8 cellular contexts compared by ENCODE assay signal in genomic region chr2:144510206-144510991, GRCh38. TPM values are rescaled to one million over a fixed set of nuclear protein-coding genes. Genes with fewer than 3 reads are reported as not detected.
DNase-seq lines count a peak whose midpoint lies in the region; ATAC-seq and TF ChIP-seq lines count a peak whose summit lies in the region.

No MANE protein-coding gene starts in this region.

- H3K79me2 ChIP-seq in fibroblast of lung (ENCODE audit: control insufficient read depth, insufficient read depth, low read length), result peaks cover 100% of the 10 kb centered on the region

- H3K4me3 ChIP-seq in SK-N-MC (peak overlapping the region; percentile 92), fibroblast of lung (replicated peaks in 1 of 4; ENCODE audit: control extremely low read depth in 1 of 4, insufficient read depth in 1 of 4, low read depth in 3 of 4, low read length in 4 of 4) (peak overlapping the region; percentile 8 to 92 (median 80)), neuronal stem cell (ENCODE audit: low read length in 2 of 2) (peak overlapping the region in 1 of 2 donors; percentile 24)

- H3K9ac ChIP-seq in SK-N-MC (ENCODE audit: insufficient read length), result peak overlapping the region; percentile 96
- peak overlapping the region; percentile 29 for H3K9ac ChIP-seq in fibroblast of lung (ENCODE audit: insufficient read depth, low read length)
- H3K9ac ChIP-seq in neuronal stem cell (ENCODE audit: low read depth, low read length, poor library complexity), result no peak overlapping the region

- peak overlapping the region; percentile 98 for H3K4me2 ChIP-seq in fibroblast of lung (ENCODE audit: extremely low read depth, insufficient read depth, low read length)
- peak overlapping the region; percentile 32 for H3K4me2 ChIP-seq in neuronal stem cell (ENCODE audit: insufficient read depth, low read length, poor library complexity, severe bottlenecking)

- no peak overlapping the region for H4K91ac ChIP-seq in neuronal stem cell (ENCODE audit: low read depth, low read length, poor library complexity)

- no peak overlapping the region for H3K4me3 Mint-ChIP-seq in activated naive CD4-positive, alpha-beta T cell treated with anti-CD3 and anti-CD28 coated beads for 36 hours

- ATAC-seq in HG02970 (IDR thresholded peaks at IDR 0.05; ENCODE audit: low FRiP score, unreplicated experiment), result peak; percentile 66

- TF ChIP-seq CTCF in fibroblast of lung (conservative IDR thresholded peaks at IDR 0.05 in 1 of 2, IDR thresholded peaks at IDR 0.05 in 1 of 2; ENCODE audit: low read depth in 1 of 2, low read length in 2 of 2), result no peak

- H3K9me3 ChIP-seq in SK-N-MC (ENCODE audit: low read depth, low read length) (no peaks in the 10 kb centered on the region), fibroblast of lung (ENCODE audit: control insufficient read depth, insufficient read depth, low read depth, low read length) (no peaks in the 10 kb centered on the region), neuronal stem cell (replicated peaks in 1 of 2; ENCODE audit: control insufficient read depth in 2 of 2, insufficient read depth in 1 of 2, low read depth in 1 of 2, low read length in 2 of 2) (no peaks in the 10 kb centered on the region)

- H3K9me3 Mint-ChIP-seq in activated naive CD4-positive, alpha-beta T cell treated with anti-CD3 and anti-CD28 coated beads for 36 hours, result no peaks in the 10 kb centered on the region

- H3K27ac ChIP-seq in SK-N-MC (peak overlapping the region; percentile 99), fibroblast of lung (ENCODE audit: insufficient read depth, low read length) (peak overlapping the region; percentile 96), neuronal stem cell (replicated peaks; ENCODE audit: low read length) (peak overlapping the region; percentile 63)

- peaks cover 24% of the 10 kb centered on the region for H3K4me1 ChIP-seq in fibroblast of lung (ENCODE audit: control insufficient read depth, extremely low read depth, insufficient read depth, low read length)
- peaks cover 36 to 91% of the 10 kb centered on the region in 2 donors for H3K4me1 ChIP-seq in neuronal stem cell (ENCODE audit: control insufficient read depth in 2 of 2, insufficient read depth in 1 of 2, low read depth in 1 of 2, low read length in 2 of 2)

- H4K20me1 ChIP-seq in fibroblast of lung (ENCODE audit: control insufficient read depth, extremely low read depth, insufficient read depth, low read length), result no peaks in the 10 kb centered on the region

- H3K23ac ChIP-seq in neuronal stem cell (ENCODE audit: low read depth, low read length, poor library complexity), result no peak overlapping the region

- H2BK12ac ChIP-seq in neuronal stem cell (ENCODE audit: low read length), result no peak overlapping the region

- no peak overlapping the region for H4K8ac ChIP-seq in neuronal stem cell (ENCODE audit: low read depth, low read length)

- H2AK5ac ChIP-seq in neuronal stem cell (ENCODE audit: low read depth, low read length), result no peak overlapping the region

- peaks cover 62% of the 10 kb centered on the region for H3K27me3 Mint-ChIP-seq in activated naive CD4-positive, alpha-beta T cell treated with anti-CD3 and anti-CD28 coated beads for 36 hours (ENCODE audit: low read depth)

- H2BK5ac ChIP-seq in neuronal stem cell (ENCODE audit: low read length), result no peak overlapping the region

- H2BK15ac ChIP-seq in neuronal stem cell (ENCODE audit: low read length), result no peak overlapping the region

- no peak overlapping the region for H3K27ac Mint-ChIP-seq in activated naive CD4-positive, alpha-beta T cell treated with anti-CD3 and anti-CD28 coated beads for 36 hours

- peak; percentile 16 for DNase-seq in activated naive CD4-positive, alpha-beta T cell treated with Interleukin-2 at 50 U/mL for 16 hours
- no peak for DNase-seq in activated naive CD4-positive, alpha-beta T cell treated with anti-CD3 and anti-CD28 coated beads for 36 hours
- DNase-seq in SK-N-MC (ENCODE audit: low read depth, low spot score), result no peak
- peak; percentile 72 to 93 for DNase-seq in fibroblast of lung (ENCODE audit: low read depth in 2 of 2)
- DNase-seq in neuronal stem cell (ENCODE audit: low spot score), result no peak
- DNase-seq in NK-92 (lab: John Stamatoyannopoulos, UW; ENCODE audit: unreplicated experiment), result no peak
- DNase-seq in NCI-H524 treated with DMSO at 0.1 percent for 48 hours (lab: John Stamatoyannopoulos, UW), result no peak

- H2AFZ ChIP-seq in fibroblast of lung (ENCODE audit: low read length), result no peak overlapping the region
- no peak overlapping the region for H2AFZ ChIP-seq in neuronal stem cell (ENCODE audit: low read length)

- intact Hi-C loops in activated naive CD4-positive, alpha-beta T cell treated with anti-CD3 and anti-CD28 coated beads for 36 hours (cut with micrococcal nuclease), result loop anchor here (10.0 kb wide), 1 partner anchor 806 kb away; no protein-coding TSS in a partner anchor

- no peak overlapping the region for H3K14ac ChIP-seq in neuronal stem cell (ENCODE audit: low read length)

- CTCF ChIA-PET in activated naive CD4-positive, alpha-beta T cell treated with anti-CD3 and anti-CD28 coated beads for 36 hours (lab: Charles Lee), result no interaction called here

- no peaks in the 10 kb centered on the region for H3K79me1 ChIP-seq in neuronal stem cell (ENCODE audit: low read depth, low read length)

- H3K4ac ChIP-seq in neuronal stem cell (ENCODE audit: low read length), result no peak overlapping the region

- H3K18ac ChIP-seq in neuronal stem cell (ENCODE audit: low read length), result no peak overlapping the region

- WGBS in neuronal stem cell (ENCODE audit: extremely low coverage in 2 of 2, insufficient read length in 2 of 2, insufficient replicate concordance in 1 of 2), 2 donors, result no CpG with 5 or more reads among the region's 15 CpGs

- peaks cover 10% of the 10 kb centered on the region for H3K4me1 Mint-ChIP-seq in activated naive CD4-positive, alpha-beta T cell treated with anti-CD3 and anti-CD28 coated beads for 36 hours (ENCODE audit: low read depth)

- peaks cover 80% of the 10 kb centered on the region for H3K36me3 ChIP-seq in SK-N-MC (ENCODE audit: insufficient read depth, low read length)
- H3K36me3 ChIP-seq in fibroblast of lung (ENCODE audit: control insufficient read depth, insufficient read depth, low read length), result no peaks in the 10 kb centered on the region
- peaks cover 0 to 65% of the 10 kb centered on the region in 2 donors for H3K36me3 ChIP-seq in neuronal stem cell (replicated peaks in 1 of 2; ENCODE audit: control insufficient read depth in 2 of 2, insufficient read depth in 2 of 2, low read length in 2 of 2)

- no peaks in the 10 kb centered on the region for H3K27me3 ChIP-seq in fibroblast of lung (ENCODE audit: control insufficient read depth, insufficient read depth, low read length)
- H3K27me3 ChIP-seq in neuronal stem cell (ENCODE audit: control insufficient read depth in 3 of 3, insufficient read depth in 3 of 3, low read depth in 1 of 3, low read length in 3 of 3), result no peaks in the 10 kb centered on the region

- H3K36me3 Mint-ChIP-seq in activated naive CD4-positive, alpha-beta T cell treated with anti-CD3 and anti-CD28 coated beads for 36 hours (ENCODE audit: low read depth), result no peaks in the 10 kb centered on the region

- H2BK120ac ChIP-seq in neuronal stem cell (ENCODE audit: low read depth, low read length), result no peak overlapping the region

RNA-seq across cellular contexts. Expression of gene ZEB2, which starts 9.5 kb away (rescaled TPM):
- 1 to 10 TPM; 4.3 to 4.9 TPM for total RNA-seq in activated naive CD4-positive, alpha-beta T cell treated with anti-CD3 and anti-CD28 coated beads for 36 hours
- 68.8 and 91.0 TPM in 2 replicates for total RNA-seq in fibroblast of lung
- polyA plus RNA-seq in fibroblast of lung, result 62.7 and 130 TPM in 2 replicates
- 35.8 and 75.9 TPM in 2 replicates for polyA plus RNA-seq in fibroblast of lung (2012)
- 89.0 and 128 TPM in 2 replicates for polyA minus RNA-seq in fibroblast of lung (ENCODE audit: low replicate concordance)
- polyA plus RNA-seq in neuronal stem cell (2013, experiment 1 of 2), result 18.6 TPM
- polyA plus RNA-seq in neuronal stem cell (2013, experiment 2 of 2), result 19.1 TPM

Comparison
In these comparisons a context has a peak if more than half of its experiments do, and no peak if none do; other contexts are left out.
1. DNase-seq: peak in activated naive CD4-positive, alpha-beta T cell treated with Interleukin-2 at 50 U/mL for 16 hours (single experiment) and fibroblast of lung (2 of 2); none in activated naive CD4-positive, alpha-beta T cell treated with anti-CD3 and anti-CD28 coated beads for 36 hours (single experiment), SK-N-MC (single experiment), neuronal stem cell (single experiment), NK-92 (single experiment) and NCI-H524 treated with DMSO at 0.1 percent for 48 hours (single experiment).
2. RNA of gene ZEB2, which starts 9.5 kb away (total RNA-seq): 68.8 to 91.0 TPM in fibroblast of lung; 4.3 to 4.9 TPM in activated naive CD4-positive, alpha-beta T cell treated with anti-CD3 and anti-CD28 coated beads for 36 hours; every median in the first group is over 10 times any median in the second.
3. Peak in every context shown above with its lines, with median percentiles within 50 percentile points of each other: H3K27ac ChIP-seq.